20 cellular contexts compared by ENCODE assay signal in the genomic region with DNA sequence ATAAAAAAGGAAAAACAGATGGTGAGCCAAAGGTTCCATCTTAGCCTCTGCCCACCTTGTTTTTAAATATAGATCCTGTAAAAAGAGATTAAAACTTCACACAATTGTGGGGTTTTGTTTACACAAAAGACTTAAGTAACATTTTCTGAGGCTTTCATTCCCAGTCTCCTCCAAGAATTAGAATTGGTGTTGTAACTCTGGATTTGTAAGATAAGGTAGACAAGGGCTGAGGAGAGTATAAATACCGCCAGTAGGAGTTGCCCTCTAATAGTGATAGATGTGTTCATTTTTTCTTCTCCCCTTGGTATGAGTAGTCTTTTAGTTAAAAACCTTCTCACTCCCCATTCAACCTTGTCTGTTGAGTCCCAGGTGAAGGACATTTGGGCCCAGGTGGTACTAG. TPM values are rescaled to one million over a fixed set of nuclear protein-coding genes. Genes with fewer than 3 reads are reported as not detected.
DNase-seq lines count a peak whose midpoint lies in the region; ATAC-seq, FAIRE-seq and TF ChIP-seq lines count a peak whose summit lies in the region.
"Had no signal": no experiment of that assay in that cellular context is flagged by ENCODE, and none has a peak within 500 bp of the region (broad histone marks: within the 10 kb centered on the region; RNA-seq: fewer than 3 reads in every experiment).

No MANE protein-coding gene starts in this region.

- peaks cover 25% of the 10 kb centered on the region for H3K4me1 ChIP-seq in HepG2 (ENCODE audit: insufficient read depth, low read length)
- H3K4me1 ChIP-seq in right lobe of liver: no peaks in the 10 kb centered on the region

- peaks cover 49% of the 10 kb centered on the region for H3K79me2 ChIP-seq in HepG2 (ENCODE audit: insufficient read depth, low read length)

- H3K36me3 ChIP-seq in HepG2 (replicated peaks in 1 of 2; ENCODE audit: control insufficient read depth in 1 of 2, insufficient read depth in 2 of 2, low read length in 2 of 2): peaks cover 0 to 14% of the 10 kb centered on the region in 2 experiments
- H3K36me3 ChIP-seq in right lobe of liver: no peaks in the 10 kb centered on the region
- H3K36me3 ChIP-seq: HAP-1 had no signal

- FAIRE-seq in HepG2 (lab: Jason Lieb, UNC): no peak
- FAIRE-seq: GM12892, GM19239, H1 had no signal

- H3K4me1 Mint-ChIP-seq in endothelial cell (ENCODE audit: unreplicated experiment): peaks cover 5% of the 10 kb centered on the region
- H3K4me1 Mint-ChIP-seq in mesothelial cell of epicardium: peaks cover 12% of the 10 kb centered on the region
- peaks cover 14% of the 10 kb centered on the region for H3K4me1 Mint-ChIP-seq in T-helper 17 cell

- no peak for TF ChIP-seq RAD21 in HepG2 (CRISPR knock-in tag; IDR thresholded peaks at IDR 0.05)

- H3K27ac ChIP-seq in HepG2 (ENCODE audit: extremely low read length, insufficient read depth, low read length) (peak overlapping the region; percentile 2), right lobe of liver (no peak overlapping the region)
- H3K27ac ChIP-seq: BLaER1 had no signal

- H3K9ac ChIP-seq in HepG2 (ENCODE audit: insufficient read depth, low read depth, low read length): no peak overlapping the region
- H3K9ac ChIP-seq: BLaER1 had no signal

- no peak overlapping the region for H2AFZ ChIP-seq in HepG2 (ENCODE audit: low read length)

- no peak for ATAC-seq in HepG2
- no peak for ATAC-seq in right lobe of liver
- no peak for ATAC-seq in T-helper 17 cell
- ATAC-seq in HG02763 (IDR thresholded peaks at IDR 0.05; ENCODE audit: unreplicated experiment): no peak

- no peak overlapping the region for H3K4me3 ChIP-seq in HepG2 (replicated peaks in 1 of 3; ENCODE audit: insufficient read depth in 1 of 3, low read depth in 2 of 3, low read length in 3 of 3)
- no peak overlapping the region for H3K4me3 ChIP-seq in right lobe of liver
- H3K4me3 ChIP-seq: BLaER1, HAP-1 had no signal

- TF ChIP-seq POLR2A in HepG2 (IDR thresholded peaks at IDR 0.05; ENCODE audit: insufficient read depth in 1 of 2, low read depth in 2 of 2, low read length in 2 of 2): no peak
- TF ChIP-seq POLR2A in right lobe of liver (IDR thresholded peaks at IDR 0.05): no peak

- no peak overlapping the region for H3K4me3 Mint-ChIP-seq in endothelial cell (ENCODE audit: unreplicated experiment)
- H3K4me3 Mint-ChIP-seq in mesothelial cell of epicardium: no peak overlapping the region
- no peak overlapping the region for H3K4me3 Mint-ChIP-seq in T-helper 17 cell
- H3K4me3 Mint-ChIP-seq: CD8-positive, alpha-beta memory T cell; HFFc6 had no signal

- POLR2A ChIA-PET in HepG2 (lab: Yijun Ruan, JAX): no interaction called here

- no peak for TF ChIP-seq CTCF in HepG2 (CRISPR knock-in tag; IDR thresholded peaks at IDR 0.05)
- TF ChIP-seq CTCF in right lobe of liver (IDR thresholded peaks at IDR 0.05): no peak
- TF ChIP-seq CTCF in endothelial cell (IDR thresholded peaks at IDR 0.05; ENCODE audit: unreplicated experiment): no peak
- no peak for TF ChIP-seq CTCF in mesothelial cell of epicardium (IDR thresholded peaks at IDR 0.05; ENCODE audit: unreplicated experiment)

- H3K36me3 Mint-ChIP-seq in endothelial cell (ENCODE audit: low read depth, unreplicated experiment): no peaks in the 10 kb centered on the region
- H3K36me3 Mint-ChIP-seq in mesothelial cell of epicardium: peaks cover 8% of the 10 kb centered on the region
- peaks cover 3% of the 10 kb centered on the region for H3K36me3 Mint-ChIP-seq in T-helper 17 cell (ENCODE audit: low read depth)

- H4K20me1 ChIP-seq in HepG2 (ENCODE audit: insufficient read depth, low read length): peaks cover 13% of the 10 kb centered on the region; the same call in 1 of the 2 replicates
- H4K20me1 ChIP-seq: BLaER1 had no signal

- H3K27me3 Mint-ChIP-seq in endothelial cell (ENCODE audit: unreplicated experiment): no peaks in the 10 kb centered on the region
- H3K27me3 Mint-ChIP-seq in mesothelial cell of epicardium (ENCODE audit: low read depth): no peaks in the 10 kb centered on the region
- H3K27me3 Mint-ChIP-seq in T-helper 17 cell: no peaks in the 10 kb centered on the region
- H3K27me3 Mint-ChIP-seq: CD8-positive, alpha-beta memory T cell had no signal

- no peak overlapping the region for H3K4me2 ChIP-seq in HepG2 (ENCODE audit: low read depth, low read length)
- H3K4me2 ChIP-seq: BLaER1 had no signal

- CTCF ChIA-PET in HepG2 (lab: Yijun Ruan, JAX; ENCODE audit: low intra/inter-chr PET ratio, low total read pairs): no interaction called here

- in situ Hi-C loops in HepG2 (cut with HindIII; ENCODE audit: extremely low pct_ligation_motif_present, low pct_unique_long_range_greater_than_20kb): no loop called here

- H3K27me3 ChIP-seq in HepG2 (ENCODE audit: control insufficient read depth in 1 of 2, insufficient read depth in 2 of 2, low read length in 2 of 2) (no peaks in the 10 kb centered on the region), right lobe of liver (no peaks in the 10 kb centered on the region)
- H3K27me3 ChIP-seq: BLaER1 had no signal

- no peak for DNase-seq in HepG2 (ENCODE audit: low spot score)
- DNase-seq in right lobe of liver: no peak
- DNase-seq in endothelial cell (ENCODE audit: low spot score): no peak
- no peak for DNase-seq in mesothelial cell of epicardium (ENCODE audit: low spot score in 2 of 2, unreplicated experiment in 2 of 2)
- no peak for DNase-seq in T-helper 17 cell
- no peak for DNase-seq in amniotic stem cell (lab: John Stamatoyannopoulos, UW)
- no peak for DNase-seq in effector CD8-positive, alpha-beta T cell (lab: John Stamatoyannopoulos, UW)
- DNase-seq: 8988T; AML-193; Caco-2; CD8-positive, alpha-beta memory T cell; DND-41; GDM1; HFFc6 had no signal

- peak overlapping the region; percentile 24 for H3K27ac Mint-ChIP-seq in endothelial cell (ENCODE audit: unreplicated experiment)
- peak overlapping the region; percentile 91 for H3K27ac Mint-ChIP-seq in mesothelial cell of epicardium
- no peak overlapping the region for H3K27ac Mint-ChIP-seq in T-helper 17 cell
- H3K27ac Mint-ChIP-seq: HFFc6 had no signal

- BruUV-seq in HepG2 (replicated peaks; lab: Mats Ljungman, UMichigan): no TSS peak

- intact Hi-C loops in HepG2 (cut with micrococcal nuclease; ENCODE audit: unreplicated experiment): no loop called here
- intact Hi-C loops in right lobe of liver (cut with DNase I): no loop called here

- H3K9me3 Mint-ChIP-seq in endothelial cell (ENCODE audit: unreplicated experiment): no peaks in the 10 kb centered on the region
- H3K9me3 Mint-ChIP-seq in mesothelial cell of epicardium: no peaks in the 10 kb centered on the region
- H3K9me3 Mint-ChIP-seq: CD8-positive, alpha-beta memory T cell; HFFc6 had no signal

- H3K9me3 ChIP-seq in HepG2 (ENCODE audit: low read length): no peaks in the 10 kb centered on the region
- no peaks in the 10 kb centered on the region for H3K9me3 ChIP-seq in right lobe of liver
- no peaks in the 10 kb centered on the region for H3K9me3 ChIP-seq in T-helper 17 cell (ENCODE audit: control insufficient read depth, low read length, poor library complexity, severe bottlenecking)
- H3K9me3 ChIP-seq: BLaER1, Caco-2, HAP-1 had no signal

- no peak for TF ChIP-seq EP300 in HepG2 (IDR thresholded peaks at IDR 0.05; ENCODE audit: low read depth in 2 of 2, low read length in 2 of 2)
- no peak for TF ChIP-seq EP300 in HepG2 (CRISPR knock-in tag; IDR thresholded peaks at IDR 0.05; ENCODE audit: borderline replicate concordance)

- WGBS in HepG2 (ENCODE audit: low lambda C conversion rate): 93% methylated on average over 1 of the region's 1 CpG
- WGBS in right lobe of liver (ENCODE audit: insufficient coverage, low coverage, low lambda C conversion rate, missing lambda C conversion rate): 80% methylated on average over 1 of the region's 1 CpG

RNA-seq across cellular contexts. Expression of a gene that starts 8.5 kb away (rescaled TPM):
- total RNA-seq in HepG2 (2016; rRNA removed; fragmentation: Illumina TruSeq; extraction: Trizol) (12.6 and 15.6 TPM in 2 replicates), right lobe of liver (1 to 10 TPM; 4.2 to 8.8 (median 5.5) TPM), endothelial cell (ENCODE audit: unreplicated experiment) (14.2 TPM), mesothelial cell of epicardium (27.6 to 30.1 TPM (median 29.3 TPM) in 3 replicates), T-helper 17 cell (10 to 100 TPM; 13.3 to 17.9 TPM)
- 0.97 and 1.0 TPM in 2 replicates for total RNA-seq in HepG2 (2016; cell fraction: cytosol; rRNA removed; fragmentation: Illumina TruSeq; extraction: Trizol; ENCODE audit: low read depth)
- total RNA-seq in HepG2 (2016; cell fraction: insoluble cytoplasmic fraction; rRNA removed; fragmentation: Illumina TruSeq; extraction: Trizol): 11.6 and 15.8 TPM in 2 replicates
- total RNA-seq in HepG2 (2016; cell fraction: membrane; rRNA removed; fragmentation: Illumina TruSeq; extraction: Trizol): 4.3 and 4.8 TPM in 2 replicates
- total RNA-seq in HepG2 (2016; cell fraction: nucleus; rRNA removed; fragmentation: Illumina TruSeq; extraction: Trizol): 7.8 and 9.8 TPM in 2 replicates
- 5.3 and 7.2 TPM in 2 replicates for polyA plus RNA-seq in HepG2 (2011; rRNA removed)
- polyA plus RNA-seq in HepG2 (2011; cell fraction: cytosol; rRNA removed): 2.7 and 3.6 TPM in 2 replicates
- 4.8 and 5.0 TPM in 2 replicates for polyA plus RNA-seq in HepG2 (2011; cell fraction: nucleus; rRNA removed)
- 6.3 and 7.5 TPM in 2 replicates for polyA plus RNA-seq in HepG2 (2012)
- polyA plus RNA-seq in HepG2 (2016; cell fraction: cytosol; fragmentation: Illumina TruSeq; extraction: Trizol; ENCODE audit: low read depth): 0.26 and 0.32 TPM in 2 replicates
- 8.7 and 9.9 TPM in 2 replicates for polyA plus RNA-seq in HepG2 (2016; cell fraction: insoluble cytoplasmic fraction; fragmentation: Illumina TruSeq; extraction: Trizol; ENCODE audit: low read depth)
- polyA plus RNA-seq in HepG2 (2016; cell fraction: membrane; fragmentation: Illumina TruSeq; extraction: Trizol; ENCODE audit: low read depth): 0.96 and 1.4 TPM in 2 replicates
- 8.1 and 9.1 TPM in 2 replicates for polyA plus RNA-seq in HepG2 (2016; cell fraction: nucleus; fragmentation: Illumina TruSeq; extraction: Trizol; ENCODE audit: insufficient read depth, low read depth)
- 7.7 and 12.1 TPM in 2 replicates for polyA minus RNA-seq in HepG2 (2011; rRNA and poly(A)+ RNA removed; ENCODE audit: low replicate concordance)
- polyA minus RNA-seq in HepG2 (2011; cell fraction: cytosol; rRNA and poly(A)+ RNA removed): 13.5 and 13.7 TPM in 2 replicates
- polyA minus RNA-seq in HepG2 (2011; cell fraction: nucleus; rRNA and poly(A)+ RNA removed): 12.0 and 13.6 TPM in 2 replicates

RNA-seq across cellular contexts. Expression of a gene that starts 30.0 kb away (rescaled TPM):
- 86.8 and 125 TPM in 2 replicates for total RNA-seq in HepG2 (2016; rRNA removed; fragmentation: Illumina TruSeq; extraction: Trizol)
- 14.1 and 22.6 TPM in 2 replicates for total RNA-seq in HepG2 (2016; cell fraction: cytosol; rRNA removed; fragmentation: Illumina TruSeq; extraction: Trizol; ENCODE audit: low read depth)
- 82.6 and 120 TPM in 2 replicates for total RNA-seq in HepG2 (2016; cell fraction: insoluble cytoplasmic fraction; rRNA removed; fragmentation: Illumina TruSeq; extraction: Trizol)
- 28.6 TPM in 2 replicates for total RNA-seq in HepG2 (2016; cell fraction: membrane; rRNA removed; fragmentation: Illumina TruSeq; extraction: Trizol)
- 136 and 171 TPM in 2 replicates for total RNA-seq in HepG2 (2016; cell fraction: nucleus; rRNA removed; fragmentation: Illumina TruSeq; extraction: Trizol)
- polyA plus RNA-seq in HepG2 (2011; rRNA removed): 92.7 and 100 TPM in 2 replicates
- polyA plus RNA-seq in HepG2 (2011; cell fraction: cytosol; rRNA removed): 78.0 and 88.1 TPM in 2 replicates
- 34.5 and 42.9 TPM in 2 replicates for polyA plus RNA-seq in HepG2 (2011; cell fraction: nucleus; rRNA removed)
- 130 and 143 TPM in 2 replicates for polyA plus RNA-seq in HepG2 (2012)
- polyA plus RNA-seq in HepG2 (2016; cell fraction: cytosol; fragmentation: Illumina TruSeq; extraction: Trizol; ENCODE audit: low read depth): 3.0 and 3.6 TPM in 2 replicates
- polyA plus RNA-seq in HepG2 (2016; cell fraction: insoluble cytoplasmic fraction; fragmentation: Illumina TruSeq; extraction: Trizol; ENCODE audit: low read depth): 52.9 and 53.5 TPM in 2 replicates
- 6.1 and 9.4 TPM in 2 replicates for polyA plus RNA-seq in HepG2 (2016; cell fraction: membrane; fragmentation: Illumina TruSeq; extraction: Trizol; ENCODE audit: low read depth)
- 79.1 and 82.6 TPM in 2 replicates for polyA plus RNA-seq in HepG2 (2016; cell fraction: nucleus; fragmentation: Illumina TruSeq; extraction: Trizol; ENCODE audit: insufficient read depth, low read depth)
- 80.0 and 86.9 TPM in 2 replicates for polyA minus RNA-seq in HepG2 (2011; rRNA and poly(A)+ RNA removed; ENCODE audit: low replicate concordance)
- 155 and 159 TPM in 2 replicates for polyA minus RNA-seq in HepG2 (2011; cell fraction: cytosol; rRNA and poly(A)+ RNA removed)
- 151 and 153 TPM in 2 replicates for polyA minus RNA-seq in HepG2 (2011; cell fraction: nucleus; rRNA and poly(A)+ RNA removed)
- total RNA-seq in right lobe of liver: 10 to 100 TPM; 24.1 to 78.1 (median 43.3) TPM
- total RNA-seq in endothelial cell (ENCODE audit: unreplicated experiment): 287 TPM
- total RNA-seq in mesothelial cell of epicardium: 176 to 190 TPM (median 181 TPM) in 3 replicates
- 100 to 1,000 TPM; 137 to 142 TPM for total RNA-seq in T-helper 17 cell
